In genomic region chr6:35474978-35475570, GRCh38 we compare ENCODE assay signal across 2 cellular contexts.
TF ChIP-seq lines count a peak whose summit lies in the region.

No MANE protein-coding gene starts in this region.

TF ChIP-seq in HepG2, 621 proteins besides CTCF, POLR2A, EP300 and RAD21:
- TF ChIP-seq, protein P1, sequence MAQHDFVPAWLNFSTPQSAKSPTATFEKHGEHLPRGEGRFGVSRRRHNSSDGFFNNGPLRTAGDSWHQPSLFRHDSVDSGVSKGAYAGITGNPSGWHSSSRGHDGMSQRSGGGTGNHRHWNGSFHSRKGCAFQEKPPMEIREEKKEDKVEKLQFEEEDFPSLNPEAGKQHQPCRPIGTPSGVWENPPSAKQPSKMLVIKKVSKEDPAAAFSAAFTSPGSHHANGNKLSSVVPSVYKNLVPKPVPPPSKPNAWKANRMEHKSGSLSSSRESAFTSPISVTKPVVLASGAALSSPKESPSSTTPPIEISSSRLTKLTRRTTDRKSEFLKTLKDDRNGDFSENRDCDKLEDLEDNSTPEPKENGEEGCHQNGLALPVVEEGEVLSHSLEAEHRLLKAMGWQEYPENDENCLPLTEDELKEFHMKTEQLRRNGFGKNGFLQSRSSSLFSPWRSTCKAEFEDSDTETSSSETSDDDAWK (CRISPR knock-in tag; IDR thresholded peaks at IDR 0.05), result no peak
- no peak for TF ChIP-seq ELK4 (CRISPR knock-in tag; IDR thresholded peaks at IDR 0.05; ENCODE audit: borderline replicate concordance)
- no peak for TF ChIP-seq SRF (IDR thresholded peaks at IDR 0.05; ENCODE audit: low read depth, low read length)
- TF ChIP-seq ZNF292 (CRISPR knock-in tag; IDR thresholded peaks at IDR 0.05; ENCODE audit: borderline replicate concordance, low read depth), result no peak
- 0 out of 2 replicates have a peak, but pooled peaks have one; percentile 7 for TF ChIP-seq PCBP1 (IDR thresholded peaks at IDR 0.05; ENCODE audit: borderline replicate concordance, low read depth, low read length)
- 0 out of 2 replicates have a peak, but pooled peaks have one; percentile 9 for TF ChIP-seq POLR2AphosphoS2 (IDR thresholded peaks at IDR 0.05; ENCODE audit: low read depth, low read length)
- no peak for TF ChIP-seq SP5 (CRISPR knock-in tag; IDR thresholded peaks at IDR 0.05; ENCODE audit: borderline replicate concordance, low read depth)
- TF ChIP-seq, protein P2, sequence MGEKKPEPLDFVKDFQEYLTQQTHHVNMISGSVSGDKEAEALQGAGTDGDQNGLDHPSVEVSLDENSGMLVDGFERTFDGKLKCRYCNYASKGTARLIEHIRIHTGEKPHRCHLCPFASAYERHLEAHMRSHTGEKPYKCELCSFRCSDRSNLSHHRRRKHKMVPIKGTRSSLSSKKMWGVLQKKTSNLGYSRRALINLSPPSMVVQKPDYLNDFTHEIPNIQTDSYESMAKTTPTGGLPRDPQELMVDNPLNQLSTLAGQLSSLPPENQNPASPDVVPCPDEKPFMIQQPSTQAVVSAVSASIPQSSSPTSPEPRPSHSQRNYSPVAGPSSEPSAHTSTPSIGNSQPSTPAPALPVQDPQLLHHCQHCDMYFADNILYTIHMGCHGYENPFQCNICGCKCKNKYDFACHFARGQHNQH (CRISPR knock-in tag; IDR thresholded peaks at IDR 0.05), result no peak
- no peak for TF ChIP-seq PHF5A (CRISPR knock-in tag; IDR thresholded peaks at IDR 0.05; ENCODE audit: low read depth, unreplicated experiment)
- TF ChIP-seq ZNF709 (CRISPR knock-in tag; IDR thresholded peaks at IDR 0.05), result no peak

TF ChIP-seq in IMR-90, 13 proteins besides CTCF, POLR2A, EP300 and RAD21:
- TF ChIP-seq RCOR1 (IDR thresholded peaks at IDR 0.05; ENCODE audit: insufficient replicate concordance, low read length) (no peak), RFX5 (IDR thresholded peaks at IDR 0.05; ENCODE audit: low read depth, low read length) (no peak), CEBPB (IDR thresholded peaks at IDR 0.05; ENCODE audit: low read depth, low read length) (no peak), MXI1 (IDR thresholded peaks at IDR 0.05; ENCODE audit: borderline replicate concordance, low read depth, low read length) (no peak), USF2 (IDR thresholded peaks at IDR 0.05; ENCODE audit: low read depth, low read length) (no peak), NFE2L2 (IDR thresholded peaks at IDR 0.05; ENCODE audit: low read depth, low read length) (no peak)
